ENCODE assay signal across 1 cellular context in the genomic region with DNA sequence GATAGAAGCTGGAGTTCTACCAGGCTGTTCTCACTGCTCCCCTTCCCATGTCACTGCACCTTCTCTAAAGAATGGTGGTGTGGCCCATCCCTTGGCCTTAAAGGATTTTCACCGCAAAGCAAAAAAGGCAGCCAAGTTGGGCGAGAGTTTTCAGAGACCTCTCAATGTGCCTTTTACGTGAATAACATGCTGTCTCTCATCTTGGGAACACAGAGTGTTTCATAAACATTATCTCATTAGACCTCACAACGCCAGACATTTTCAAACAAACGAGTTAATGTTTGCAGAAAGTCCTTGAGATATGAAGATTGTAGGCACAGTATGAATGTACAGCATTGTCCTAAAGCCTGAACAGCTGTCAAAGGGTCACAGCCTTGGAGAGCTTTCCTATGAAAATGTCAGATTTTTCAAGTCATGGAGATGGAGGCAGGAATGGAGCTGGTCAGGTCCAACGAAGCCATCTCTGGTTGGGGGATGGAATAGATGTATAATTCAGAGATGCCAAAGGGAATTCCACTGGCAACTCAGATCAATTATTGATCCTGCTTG.
TF ChIP-seq lines count a peak whose summit lies in the region.

No MANE protein-coding gene starts in this region.

TF ChIP-seq in HepG2, 621 proteins besides CTCF, POLR2A, EP300 and RAD21 (continued from another document and continues in another):
- TF ChIP-seq ZFP37 (CRISPR knock-in tag; IDR thresholded peaks at IDR 0.05; ENCODE audit: borderline replicate concordance) (peak; percentile 86; the same call in 1 of the 2 replicates), ZNF670 (CRISPR knock-in tag; IDR thresholded peaks at IDR 0.05; ENCODE audit: borderline replicate concordance) (0 out of 2 replicates have a peak, but pooled peaks have one; percentile 24), NFIC (IDR thresholded peaks at IDR 0.05; ENCODE audit: low read length) (peak; percentile 89), CBX5 (CRISPR knock-in tag; IDR thresholded peaks at IDR 0.05; ENCODE audit: borderline replicate concordance) (peak; percentile 69; the same call in 1 of the 2 replicates), ZNF143 (CRISPR knock-in tag; IDR thresholded peaks at IDR 0.05) (0 out of 2 replicates have a peak, but pooled peaks have one; percentile 32), XBP1 (CRISPR knock-in tag; IDR thresholded peaks at IDR 0.05) (no peak), TBX2 (CRISPR knock-in tag; IDR thresholded peaks at IDR 0.05; ENCODE audit: borderline replicate concordance) (peak; percentile 91), ZSCAN9 (CRISPR knock-in tag; IDR thresholded peaks at IDR 0.05; ENCODE audit: borderline replicate concordance) (peak; percentile 62; the same call in 1 of the 2 replicates), MEF2D (CRISPR knock-in tag; IDR thresholded peaks at IDR 0.05) (0 out of 2 replicates have a peak, but pooled peaks have one; percentile 70), NKX3-1 (CRISPR knock-in tag; IDR thresholded peaks at IDR 0.05) (peak; percentile 87), ZNF747 (CRISPR knock-in tag; IDR thresholded peaks at IDR 0.05; ENCODE audit: borderline replicate concordance) (no peak), HNF4G (IDR thresholded peaks at IDR 0.05; ENCODE audit: borderline replicate concordance, low read depth, low read length) (peak; percentile 55; the same call in 1 of the 2 replicates), HNF4G (CRISPR knock-in tag; IDR thresholded peaks at IDR 0.05; ENCODE audit: borderline replicate concordance, low read depth) (no peak), ZNF709 (CRISPR knock-in tag; IDR thresholded peaks at IDR 0.05) (peak; percentile 52; the same call in 1 of the 2 replicates), CHD4 (IDR thresholded peaks at IDR 0.05; ENCODE audit: borderline replicate concordance, low read length) (peak; percentile 70; the same call in 1 of the 2 replicates), KMT2B (CRISPR knock-in tag; IDR thresholded peaks at IDR 0.05) (peak; percentile 62; the same call in 1 of the 2 replicates), CC2D1A (CRISPR knock-in tag; IDR thresholded peaks at IDR 0.05) (peak; percentile 71; the same call in 1 of the 2 replicates), ZNF430 (CRISPR knock-in tag; IDR thresholded peaks at IDR 0.05) (peak; percentile 66), GFI1 (CRISPR knock-in tag; IDR thresholded peaks at IDR 0.05; ENCODE audit: borderline replicate concordance) (peak; percentile 90), ATF1 (CRISPR knock-in tag; IDR thresholded peaks at IDR 0.05) (peak; percentile 77), TSC22D2 (CRISPR knock-in tag; IDR thresholded peaks at IDR 0.05; ENCODE audit: borderline replicate concordance) (peak; percentile 28; the same call in 1 of the 2 replicates), FOXA3 (CRISPR knock-in tag; IDR thresholded peaks at IDR 0.05) (peak; percentile 87), ISL2 (CRISPR knock-in tag; IDR thresholded peaks at IDR 0.05) (peak; percentile 94), SOX13 (IDR thresholded peaks at IDR 0.05) (peak; percentile 49), SOX13 (CRISPR knock-in tag; conservative IDR thresholded peaks at IDR 0.05 in 1 of 2, IDR thresholded peaks at IDR 0.05 in 1 of 2) (peak in 1 of 2 experiments; percentile 98; a peak in 2 of 4 replicates), ZNF724P (CRISPR knock-in tag; IDR thresholded peaks at IDR 0.05; ENCODE audit: borderline replicate concordance) (no peak)
- TF ChIP-seq, protein P1, sequence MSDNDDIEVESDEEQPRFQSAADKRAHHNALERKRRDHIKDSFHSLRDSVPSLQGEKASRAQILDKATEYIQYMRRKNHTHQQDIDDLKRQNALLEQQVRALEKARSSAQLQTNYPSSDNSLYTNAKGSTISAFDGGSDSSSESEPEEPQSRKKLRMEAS (IDR thresholded peaks at IDR 0.05), result peak; percentile 81; the same call in 1 of the 2 replicates
- TF ChIP-seq, protein P2, sequence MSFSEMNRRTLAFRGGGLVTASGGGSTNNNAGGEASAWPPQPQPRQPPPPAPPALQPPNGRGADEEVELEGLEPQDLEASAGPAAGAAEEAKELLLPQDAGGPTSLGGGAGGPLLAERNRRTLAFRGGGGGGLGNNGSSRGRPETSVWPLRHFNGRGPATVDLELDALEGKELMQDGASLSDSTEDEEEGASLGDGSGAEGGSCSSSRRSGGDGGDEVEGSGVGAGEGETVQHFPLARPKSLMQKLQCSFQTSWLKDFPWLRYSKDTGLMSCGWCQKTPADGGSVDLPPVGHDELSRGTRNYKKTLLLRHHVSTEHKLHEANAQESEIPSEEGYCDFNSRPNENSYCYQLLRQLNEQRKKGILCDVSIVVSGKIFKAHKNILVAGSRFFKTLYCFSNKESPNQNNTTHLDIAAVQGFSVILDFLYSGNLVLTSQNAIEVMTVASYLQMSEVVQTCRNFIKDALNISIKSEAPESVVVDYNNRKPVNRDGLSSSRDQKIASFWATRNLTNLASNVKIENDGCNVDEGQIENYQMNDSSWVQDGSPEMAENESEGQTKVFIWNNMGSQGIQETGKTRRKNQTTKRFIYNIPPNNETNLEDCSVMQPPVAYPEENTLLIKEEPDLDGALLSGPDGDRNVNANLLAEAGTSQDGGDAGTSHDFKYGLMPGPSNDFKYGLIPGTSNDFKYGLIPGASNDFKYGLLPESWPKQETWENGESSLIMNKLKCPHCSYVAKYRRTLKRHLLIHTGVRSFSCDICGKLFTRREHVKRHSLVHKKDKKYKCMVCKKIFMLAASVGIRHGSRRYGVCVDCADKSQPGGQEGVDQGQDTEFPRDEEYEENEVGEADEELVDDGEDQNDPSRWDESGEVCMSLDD (CRISPR knock-in tag; IDR thresholded peaks at IDR 0.05; ENCODE audit: borderline replicate concordance), result 0 out of 2 replicates have a peak, but pooled peaks have one; percentile 40
- TF ChIP-seq, protein P3, sequence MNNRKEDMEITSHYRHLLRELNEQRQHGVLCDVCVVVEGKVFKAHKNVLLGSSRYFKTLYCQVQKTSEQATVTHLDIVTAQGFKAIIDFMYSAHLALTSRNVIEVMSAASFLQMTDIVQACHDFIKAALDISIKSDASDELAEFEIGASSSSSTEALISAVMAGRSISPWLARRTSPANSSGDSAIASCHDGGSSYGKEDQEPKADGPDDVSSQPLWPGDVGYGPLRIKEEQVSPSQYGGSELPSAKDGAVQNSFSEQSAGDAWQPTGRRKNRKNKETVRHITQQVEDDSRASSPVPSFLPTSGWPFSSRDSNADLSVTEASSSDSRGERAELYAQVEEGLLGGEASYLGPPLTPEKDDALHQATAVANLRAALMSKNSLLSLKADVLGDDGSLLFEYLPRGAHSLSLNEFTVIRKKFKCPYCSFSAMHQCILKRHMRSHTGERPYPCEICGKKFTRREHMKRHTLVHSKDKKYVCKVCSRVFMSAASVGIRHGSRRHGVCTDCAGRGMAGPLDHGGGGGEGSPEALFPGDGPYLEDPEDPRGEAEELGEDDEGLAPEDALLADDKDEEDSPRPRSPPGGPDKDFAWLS (CRISPR knock-in tag; IDR thresholded peaks at IDR 0.05; ENCODE audit: borderline replicate concordance), result 0 out of 2 replicates have a peak, but pooled peaks have one; percentile 24
- TF ChIP-seq, protein P4, sequence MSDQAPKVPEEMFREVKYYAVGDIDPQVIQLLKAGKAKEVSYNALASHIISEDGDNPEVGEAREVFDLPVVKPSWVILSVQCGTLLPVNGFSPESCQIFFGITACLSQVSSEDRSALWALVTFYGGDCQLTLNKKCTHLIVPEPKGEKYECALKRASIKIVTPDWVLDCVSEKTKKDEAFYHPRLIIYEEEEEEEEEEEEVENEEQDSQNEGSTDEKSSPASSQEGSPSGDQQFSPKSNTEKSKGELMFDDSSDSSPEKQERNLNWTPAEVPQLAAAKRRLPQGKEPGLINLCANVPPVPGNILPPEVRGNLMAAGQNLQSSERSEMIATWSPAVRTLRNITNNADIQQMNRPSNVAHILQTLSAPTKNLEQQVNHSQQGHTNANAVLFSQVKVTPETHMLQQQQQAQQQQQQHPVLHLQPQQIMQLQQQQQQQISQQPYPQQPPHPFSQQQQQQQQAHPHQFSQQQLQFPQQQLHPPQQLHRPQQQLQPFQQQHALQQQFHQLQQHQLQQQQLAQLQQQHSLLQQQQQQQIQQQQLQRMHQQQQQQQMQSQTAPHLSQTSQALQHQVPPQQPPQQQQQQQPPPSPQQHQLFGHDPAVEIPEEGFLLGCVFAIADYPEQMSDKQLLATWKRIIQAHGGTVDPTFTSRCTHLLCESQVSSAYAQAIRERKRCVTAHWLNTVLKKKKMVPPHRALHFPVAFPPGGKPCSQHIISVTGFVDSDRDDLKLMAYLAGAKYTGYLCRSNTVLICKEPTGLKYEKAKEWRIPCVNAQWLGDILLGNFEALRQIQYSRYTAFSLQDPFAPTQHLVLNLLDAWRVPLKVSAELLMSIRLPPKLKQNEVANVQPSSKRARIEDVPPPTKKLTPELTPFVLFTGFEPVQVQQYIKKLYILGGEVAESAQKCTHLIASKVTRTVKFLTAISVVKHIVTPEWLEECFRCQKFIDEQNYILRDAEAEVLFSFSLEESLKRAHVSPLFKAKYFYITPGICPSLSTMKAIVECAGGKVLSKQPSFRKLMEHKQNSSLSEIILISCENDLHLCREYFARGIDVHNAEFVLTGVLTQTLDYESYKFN (CRISPR knock-in tag; conservative IDR thresholded peaks at IDR 0.05), result peak; percentile 97
- TF ChIP-seq, protein P5, sequence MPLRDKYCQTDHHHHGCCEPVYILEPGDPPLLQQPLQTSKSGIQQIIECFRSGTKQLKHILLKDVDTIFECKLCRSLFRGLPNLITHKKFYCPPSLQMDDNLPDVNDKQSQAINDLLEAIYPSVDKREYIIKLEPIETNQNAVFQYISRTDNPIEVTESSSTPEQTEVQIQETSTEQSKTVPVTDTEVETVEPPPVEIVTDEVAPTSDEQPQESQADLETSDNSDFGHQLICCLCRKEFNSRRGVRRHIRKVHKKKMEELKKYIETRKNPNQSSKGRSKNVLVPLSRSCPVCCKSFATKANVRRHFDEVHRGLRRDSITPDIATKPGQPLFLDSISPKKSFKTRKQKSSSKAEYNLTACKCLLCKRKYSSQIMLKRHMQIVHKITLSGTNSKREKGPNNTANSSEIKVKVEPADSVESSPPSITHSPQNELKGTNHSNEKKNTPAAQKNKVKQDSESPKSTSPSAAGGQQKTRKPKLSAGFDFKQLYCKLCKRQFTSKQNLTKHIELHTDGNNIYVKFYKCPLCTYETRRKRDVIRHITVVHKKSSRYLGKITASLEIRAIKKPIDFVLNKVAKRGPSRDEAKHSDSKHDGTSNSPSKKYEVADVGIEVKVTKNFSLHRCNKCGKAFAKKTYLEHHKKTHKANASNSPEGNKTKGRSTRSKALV (CRISPR knock-in tag; IDR thresholded peaks at IDR 0.05), result no peak; the same call in 1 of the 2 replicates
- TF ChIP-seq, protein P6, sequence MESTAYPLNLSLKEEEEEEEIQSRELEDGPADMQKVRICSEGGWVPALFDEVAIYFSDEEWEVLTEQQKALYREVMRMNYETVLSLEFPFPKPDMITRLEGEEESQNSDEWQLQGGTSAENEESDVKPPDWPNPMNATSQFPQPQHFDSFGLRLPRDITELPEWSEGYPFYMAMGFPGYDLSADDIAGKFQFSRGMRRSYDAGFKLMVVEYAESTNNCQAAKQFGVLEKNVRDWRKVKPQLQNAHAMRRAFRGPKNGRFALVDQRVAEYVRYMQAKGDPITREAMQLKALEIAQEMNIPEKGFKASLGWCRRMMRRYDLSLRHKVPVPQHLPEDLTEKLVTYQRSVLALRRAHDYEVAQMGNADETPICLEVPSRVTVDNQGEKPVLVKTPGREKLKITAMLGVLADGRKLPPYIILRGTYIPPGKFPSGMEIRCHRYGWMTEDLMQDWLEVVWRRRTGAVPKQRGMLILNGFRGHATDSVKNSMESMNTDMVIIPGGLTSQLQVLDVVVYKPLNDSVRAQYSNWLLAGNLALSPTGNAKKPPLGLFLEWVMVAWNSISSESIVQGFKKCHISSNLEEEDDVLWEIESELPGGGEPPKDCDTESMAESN (CRISPR knock-in tag; conservative IDR thresholded peaks at IDR 0.05), result peak; percentile 84
- TF ChIP-seq, protein P7, sequence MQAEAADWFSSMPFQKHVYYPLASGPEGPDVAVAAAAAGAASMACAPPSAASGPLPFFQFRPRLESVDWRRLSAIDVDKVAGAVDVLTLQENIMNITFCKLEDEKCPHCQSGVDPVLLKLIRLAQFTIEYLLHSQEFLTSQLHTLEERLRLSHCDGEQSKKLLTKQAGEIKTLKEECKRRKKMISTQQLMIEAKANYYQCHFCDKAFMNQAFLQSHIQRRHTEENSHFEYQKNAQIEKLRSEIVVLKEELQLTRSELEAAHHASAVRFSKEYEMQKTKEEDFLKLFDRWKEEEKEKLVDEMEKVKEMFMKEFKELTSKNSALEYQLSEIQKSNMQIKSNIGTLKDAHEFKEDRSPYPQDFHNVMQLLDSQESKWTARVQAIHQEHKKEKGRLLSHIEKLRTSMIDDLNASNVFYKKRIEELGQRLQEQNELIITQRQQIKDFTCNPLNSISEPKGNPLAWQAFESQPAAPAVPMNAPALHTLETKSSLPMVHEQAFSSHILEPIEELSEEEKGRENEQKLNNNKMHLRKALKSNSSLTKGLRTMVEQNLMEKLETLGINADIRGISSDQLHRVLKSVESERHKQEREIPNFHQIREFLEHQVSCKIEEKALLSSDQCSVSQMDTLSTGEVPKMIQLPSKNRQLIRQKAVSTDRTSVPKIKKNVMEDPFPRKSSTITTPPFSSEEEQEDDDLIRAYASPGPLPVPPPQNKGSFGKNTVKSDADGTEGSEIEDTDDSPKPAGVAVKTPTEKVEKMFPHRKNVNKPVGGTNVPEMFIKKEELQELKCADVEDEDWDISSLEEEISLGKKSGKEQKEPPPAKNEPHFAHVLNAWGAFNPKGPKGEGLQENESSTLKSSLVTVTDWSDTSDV (CRISPR knock-in tag; IDR thresholded peaks at IDR 0.05), result no peak
- TF ChIP-seq, protein P8, sequence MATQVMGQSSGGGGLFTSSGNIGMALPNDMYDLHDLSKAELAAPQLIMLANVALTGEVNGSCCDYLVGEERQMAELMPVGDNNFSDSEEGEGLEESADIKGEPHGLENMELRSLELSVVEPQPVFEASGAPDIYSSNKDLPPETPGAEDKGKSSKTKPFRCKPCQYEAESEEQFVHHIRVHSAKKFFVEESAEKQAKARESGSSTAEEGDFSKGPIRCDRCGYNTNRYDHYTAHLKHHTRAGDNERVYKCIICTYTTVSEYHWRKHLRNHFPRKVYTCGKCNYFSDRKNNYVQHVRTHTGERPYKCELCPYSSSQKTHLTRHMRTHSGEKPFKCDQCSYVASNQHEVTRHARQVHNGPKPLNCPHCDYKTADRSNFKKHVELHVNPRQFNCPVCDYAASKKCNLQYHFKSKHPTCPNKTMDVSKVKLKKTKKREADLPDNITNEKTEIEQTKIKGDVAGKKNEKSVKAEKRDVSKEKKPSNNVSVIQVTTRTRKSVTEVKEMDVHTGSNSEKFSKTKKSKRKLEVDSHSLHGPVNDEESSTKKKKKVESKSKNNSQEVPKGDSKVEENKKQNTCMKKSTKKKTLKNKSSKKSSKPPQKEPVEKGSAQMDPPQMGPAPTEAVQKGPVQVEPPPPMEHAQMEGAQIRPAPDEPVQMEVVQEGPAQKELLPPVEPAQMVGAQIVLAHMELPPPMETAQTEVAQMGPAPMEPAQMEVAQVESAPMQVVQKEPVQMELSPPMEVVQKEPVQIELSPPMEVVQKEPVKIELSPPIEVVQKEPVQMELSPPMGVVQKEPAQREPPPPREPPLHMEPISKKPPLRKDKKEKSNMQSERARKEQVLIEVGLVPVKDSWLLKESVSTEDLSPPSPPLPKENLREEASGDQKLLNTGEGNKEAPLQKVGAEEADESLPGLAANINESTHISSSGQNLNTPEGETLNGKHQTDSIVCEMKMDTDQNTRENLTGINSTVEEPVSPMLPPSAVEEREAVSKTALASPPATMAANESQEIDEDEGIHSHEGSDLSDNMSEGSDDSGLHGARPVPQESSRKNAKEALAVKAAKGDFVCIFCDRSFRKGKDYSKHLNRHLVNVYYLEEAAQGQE (IDR thresholded peaks at IDR 0.05; ENCODE audit: borderline replicate concordance in 1 of 2, low read depth in 1 of 2, low read length in 2 of 2), result 0 out of 4 replicates have a peak, but pooled peaks of 1 of the 2 experiments have one; percentile 39
